In the genomic region with DNA sequence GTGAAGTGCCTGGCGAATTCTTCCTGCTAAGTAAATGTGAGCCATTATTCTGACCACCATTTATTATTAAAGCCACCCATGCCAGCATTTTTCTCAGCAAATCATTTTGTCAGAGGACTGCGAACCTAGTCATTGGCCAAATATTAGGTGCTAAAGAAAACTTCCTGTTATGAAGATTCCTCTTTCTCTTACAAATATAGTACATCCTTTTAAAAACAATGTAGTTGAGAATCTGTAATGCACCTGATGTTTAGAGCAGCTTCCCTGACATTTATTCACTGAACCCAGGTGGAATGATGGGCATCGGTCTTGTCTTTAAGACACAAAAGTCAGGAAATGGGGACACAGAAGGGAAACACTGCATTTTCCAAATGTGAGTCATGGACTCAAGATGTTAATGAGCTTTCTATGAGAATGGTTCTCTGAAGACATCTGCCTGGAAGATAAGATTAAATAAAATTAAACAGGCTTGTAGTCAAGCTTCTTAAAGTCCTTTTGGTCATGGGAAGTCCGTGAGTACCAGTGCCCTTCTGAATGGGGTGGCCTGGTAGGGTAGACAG, we compare ENCODE assay signal across 18 cellular contexts.
"Had no signal": no experiment of that assay in that cellular context is flagged by ENCODE, and none has a peak within 500 bp of the region (broad histone marks: within the 10 kb centered on the region; RNA-seq: fewer than 3 reads in every experiment).

No MANE protein-coding gene starts in this region.

- DNase-seq: activated CD8-positive, alpha-beta memory T cell treated with anti-CD3 and anti-CD28 coated beads for 24 hours; activated CD8-positive, alpha-beta memory T cell treated with anti-CD3 and anti-CD28 coated beads, Interleukin-2, amount 50 U/mL, for 48 hours; activated gamma-delta T cell; body of pancreas; dorsolateral prefrontal cortex; hypothalamus; psoas muscle; right cardiac atrium; small intestine; stimulated activated CD4-positive, alpha-beta T cell treated with anti-CD3 and anti-CD28 coated beads, Interleukin-4, amount 100 ng/mL, for 1 hour; stimulated activated naive CD8-positive, alpha-beta T cell treated with anti-CD3 and anti-CD28 coated beads, Interleukin-15, amount 100 ng/mL, for 72 hours; transverse colon had no signal

- H3K4me3 ChIP-seq: adrenal gland, body of pancreas, dorsolateral prefrontal cortex, lung, psoas muscle, suprapubic skin, transverse colon, vagina had no signal

- H3K4me1 ChIP-seq: body of pancreas had no signal

- H3K27ac ChIP-seq: adrenal gland, body of pancreas, epithelial cell of prostate, psoas muscle, suprapubic skin, transverse colon, vagina had no signal

- ATAC-seq: activated CD4-positive, CD25-positive, alpha-beta regulatory T cell treated with anti-CD3 and anti-CD28 coated beads, Interleukin-2, amount 50 U/mL, for 24 hours; body of pancreas; psoas muscle; right cardiac atrium; stimulated activated naive CD8-positive, alpha-beta T cell treated with anti-CD3 and anti-CD28 coated beads, Interleukin-15, amount 100 ng/mL, for 72 hours had no signal

- H3K27me3 ChIP-seq: adrenal gland, body of pancreas, dorsolateral prefrontal cortex, suprapubic skin, transverse colon, vagina had no signal

- H3K36me3 ChIP-seq: adrenal gland, suprapubic skin, transverse colon, vagina had no signal

- H3K9me3 ChIP-seq: adrenal gland, body of pancreas, psoas muscle, suprapubic skin, transverse colon, vagina had no signal
